ENCODE assay signal across 8 cellular contexts in the genomic region with DNA sequence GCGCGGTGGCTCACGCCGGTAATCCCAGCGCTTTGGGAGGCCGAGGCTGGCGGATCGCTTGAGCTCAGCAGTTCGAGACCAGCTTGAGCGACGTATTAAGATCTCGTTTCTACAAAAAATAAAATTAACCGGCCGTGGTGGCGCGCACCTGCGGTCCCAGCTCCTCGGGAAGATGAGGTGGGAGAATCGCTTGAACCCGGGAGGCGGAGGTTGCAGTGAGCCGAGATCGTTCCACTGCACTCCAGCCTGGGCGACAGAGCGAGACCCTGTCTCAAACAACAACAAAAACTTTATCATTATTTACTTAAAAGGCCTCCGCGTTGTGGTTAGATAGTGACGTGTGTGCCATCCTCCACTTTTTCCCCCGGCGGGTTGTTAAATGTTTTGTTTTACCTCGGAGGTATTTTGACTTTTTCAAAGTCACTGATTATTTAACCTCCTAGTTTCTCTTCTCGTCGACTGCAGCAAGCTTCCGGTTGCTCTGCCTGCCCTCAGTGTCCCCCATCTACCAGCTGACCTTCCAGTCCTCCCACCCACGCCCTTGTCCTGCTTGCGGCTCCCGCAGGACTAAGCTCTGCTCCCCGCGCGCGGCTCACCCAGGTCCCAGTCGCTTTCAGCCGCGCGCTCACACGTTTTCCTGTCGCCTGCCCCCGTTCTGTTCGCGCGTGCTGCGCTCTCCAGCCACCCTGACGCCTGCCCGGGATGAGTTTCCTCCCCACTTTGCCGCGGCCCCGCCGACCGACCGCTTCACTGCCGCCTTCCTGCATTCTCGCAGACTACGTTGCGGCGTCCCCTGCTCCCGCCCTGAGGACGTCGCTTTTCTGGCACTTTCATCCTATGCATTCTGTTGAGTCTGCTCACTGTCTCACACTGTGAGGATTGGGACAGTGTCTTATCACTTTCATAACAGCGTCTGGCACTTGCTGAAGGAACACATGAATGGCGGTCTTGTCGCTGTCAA. TPM values are rescaled to one million over a fixed set of nuclear protein-coding genes. Genes with fewer than 3 reads are reported as not detected.
DNase-seq lines count a peak whose midpoint lies in the region; ATAC-seq, FAIRE-seq and TF ChIP-seq lines count a peak whose summit lies in the region.

No MANE protein-coding gene starts in this region.

- H3K9me3 ChIP-seq in astrocyte (ENCODE audit: insufficient read depth, low read depth, low read length): no peaks in the 10 kb centered on the region

- peak overlapping the region; percentile 87 for H3K9ac ChIP-seq in astrocyte (ENCODE audit: low read length)

- peaks cover 27% of the 10 kb centered on the region for H3K4me1 Mint-ChIP-seq in astrocyte (ENCODE audit: low read depth, unreplicated experiment)

- H4K20me1 ChIP-seq in astrocyte (ENCODE audit: insufficient read depth, low read length): peaks cover 27% of the 10 kb centered on the region

- H3K27me3 ChIP-seq in GM06990 (replicated peaks; ENCODE audit: control insufficient read depth, insufficient read depth, low read length) (no peaks in the 10 kb centered on the region), astrocyte (ENCODE audit: insufficient read depth, low read length) (no peaks in the 10 kb centered on the region)

- intact Hi-C loops in sciatic nerve (cut with DNase I): no loop called here

- peak overlapping the region; percentile 81 for H3K4me3 ChIP-seq in GM06990 (replicated peaks; ENCODE audit: low read depth, low read length)
- H3K4me3 ChIP-seq in HFF-Myc (replicated peaks; ENCODE audit: low read depth, low read length): peak overlapping the region; percentile 81
- peak overlapping the region; percentile 77 for H3K4me3 ChIP-seq in astrocyte (ENCODE audit: insufficient read depth, low read depth, low read length)

- peak overlapping the region; percentile 85 for H3K27ac ChIP-seq in astrocyte (ENCODE audit: low read depth, low read length)

- DNase-seq in GM06990 (ENCODE audit: extremely low read depth, insufficient read length): peak; percentile 87
- no peak for DNase-seq in HFF-Myc (ENCODE audit: extremely low read depth, low read depth)
- DNase-seq in NCI-H146 treated with DMSO at 0.1 percent for 48 hours (lab: John Stamatoyannopoulos, UW; ENCODE audit: unreplicated experiment): peak; percentile 74
- DNase-seq in T-helper 22 cell (ENCODE audit: low read depth): peak; percentile 66
- DNase-seq in astrocyte (ENCODE audit: low read depth): peak; percentile 47
- peak; percentile 12 to 88 (median 66) for DNase-seq in hypothalamus (lab: John Stamatoyannopoulos, UW)
- DNase-seq in sciatic nerve (ENCODE audit: low spot score): peak; percentile 83

- H3K4me2 ChIP-seq in astrocyte (ENCODE audit: low read length): peak overlapping the region; percentile 91

- H3K4me1 ChIP-seq in astrocyte (ENCODE audit: insufficient read depth, low read length): peaks cover 20% of the 10 kb centered on the region

- H3K36me3 Mint-ChIP-seq in astrocyte (ENCODE audit: low read depth, unreplicated experiment): peaks cover 5% of the 10 kb centered on the region

- TF ChIP-seq CTCF in GM06990 (IDR thresholded peaks at IDR 0.05; ENCODE audit: insufficient read depth, low read length, poor library complexity, severe bottlenecking): no peak
- TF ChIP-seq CTCF in HFF-Myc (IDR thresholded peaks at IDR 0.05; ENCODE audit: low read depth, low read length, missing control alignments): no peak
- TF ChIP-seq CTCF in astrocyte (IDR thresholded peaks at IDR 0.05; ENCODE audit: insufficient read depth, low read depth, low read length): no peak

- peaks cover 38% of the 10 kb centered on the region for H3K79me2 ChIP-seq in astrocyte (ENCODE audit: insufficient read depth, low read length)

- no peaks in the 10 kb centered on the region for H3K9me3 Mint-ChIP-seq in astrocyte (ENCODE audit: unreplicated experiment)

- peak overlapping the region; percentile 97 for H2AFZ ChIP-seq in astrocyte (ENCODE audit: low read depth, low read length)

- H3K27me3 Mint-ChIP-seq in astrocyte (ENCODE audit: low read depth, unreplicated experiment): no peaks in the 10 kb centered on the region

- H3K36me3 ChIP-seq in GM06990 (ENCODE audit: control insufficient read depth, insufficient read depth, low read length) (no peaks in the 10 kb centered on the region), astrocyte (ENCODE audit: insufficient read depth, low read length) (peaks cover 9% of the 10 kb centered on the region)

- peak overlapping the region; percentile 97 for H3K4me3 Mint-ChIP-seq in astrocyte (ENCODE audit: unreplicated experiment)

- peak; percentile 59 for ATAC-seq in sciatic nerve
- no peak for ATAC-seq in HG03520 (IDR thresholded peaks at IDR 0.05; ENCODE audit: unreplicated experiment)

- peak overlapping the region; percentile 92 for H3K27ac Mint-ChIP-seq in astrocyte (ENCODE audit: unreplicated experiment)

- no peak for FAIRE-seq in astrocyte (lab: Jason Lieb, UNC)

RNA-seq across cellular contexts. Expression of a gene that starts 1.2 kb away (rescaled TPM):
- total RNA-seq in astrocyte (103 and 118 TPM in 2 replicates), sciatic nerve (156 TPM)
